1 cellular context compared by ENCODE assay signal in genomic region chr3:138675393-138675792, GRCh38.
TF ChIP-seq lines count a peak whose summit lies in the region.

No MANE protein-coding gene starts in this region.

TF ChIP-seq in K562, 482 proteins besides CTCF, POLR2A, EP300 and RAD21 (continued from another document and continues in another):
- TF ChIP-seq HMG20A (CRISPR knock-in tag; conservative IDR thresholded peaks at IDR 0.05) (no peak), RREB1 (CRISPR knock-in tag; IDR thresholded peaks at IDR 0.05) (no peak), ZNF133 (CRISPR knock-in tag; IDR thresholded peaks at IDR 0.05) (no peak), SMAD2 (IDR thresholded peaks at IDR 0.05; ENCODE audit: low read depth, low read length) (no peak), GATAD2A (IDR thresholded peaks at IDR 0.05) (no peak), ZNF518B (CRISPR knock-in tag; IDR thresholded peaks at IDR 0.05) (no peak), NFXL1 (CRISPR knock-in tag; IDR thresholded peaks at IDR 0.05) (no peak), ARHGAP35 (IDR thresholded peaks at IDR 0.05; ENCODE audit: partially characterized antibody) (no peak), KAT7 (CRISPR knock-in tag; IDR thresholded peaks at IDR 0.05; ENCODE audit: borderline replicate concordance) (no peak), ZNF277 (CRISPR knock-in tag; IDR thresholded peaks at IDR 0.05; ENCODE audit: borderline replicate concordance) (no peak), STAT5B (CRISPR knock-in tag; IDR thresholded peaks at IDR 0.05) (no peak), DACH1 (IDR thresholded peaks at IDR 0.05; ENCODE audit: partially characterized antibody) (peak; percentile 55), E2F5 (CRISPR knock-in tag; IDR thresholded peaks at IDR 0.05) (no peak), HIVEP1 (CRISPR knock-in tag; IDR thresholded peaks at IDR 0.05) (no peak), ZBTB40 (IDR thresholded peaks at IDR 0.05) (no peak), ZBTB40 (CRISPR knock-in tag; IDR thresholded peaks at IDR 0.05) (no peak)
- TF ChIP-seq, protein P1, sequence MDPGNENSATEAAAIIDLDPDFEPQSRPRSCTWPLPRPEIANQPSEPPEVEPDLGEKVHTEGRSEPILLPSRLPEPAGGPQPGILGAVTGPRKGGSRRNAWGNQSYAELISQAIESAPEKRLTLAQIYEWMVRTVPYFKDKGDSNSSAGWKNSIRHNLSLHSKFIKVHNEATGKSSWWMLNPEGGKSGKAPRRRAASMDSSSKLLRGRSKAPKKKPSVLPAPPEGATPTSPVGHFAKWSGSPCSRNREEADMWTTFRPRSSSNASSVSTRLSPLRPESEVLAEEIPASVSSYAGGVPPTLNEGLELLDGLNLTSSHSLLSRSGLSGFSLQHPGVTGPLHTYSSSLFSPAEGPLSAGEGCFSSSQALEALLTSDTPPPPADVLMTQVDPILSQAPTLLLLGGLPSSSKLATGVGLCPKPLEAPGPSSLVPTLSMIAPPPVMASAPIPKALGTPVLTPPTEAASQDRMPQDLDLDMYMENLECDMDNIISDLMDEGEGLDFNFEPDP (CRISPR knock-in tag; IDR thresholded peaks at IDR 0.05) = no peak
- TF ChIP-seq, protein P2, sequence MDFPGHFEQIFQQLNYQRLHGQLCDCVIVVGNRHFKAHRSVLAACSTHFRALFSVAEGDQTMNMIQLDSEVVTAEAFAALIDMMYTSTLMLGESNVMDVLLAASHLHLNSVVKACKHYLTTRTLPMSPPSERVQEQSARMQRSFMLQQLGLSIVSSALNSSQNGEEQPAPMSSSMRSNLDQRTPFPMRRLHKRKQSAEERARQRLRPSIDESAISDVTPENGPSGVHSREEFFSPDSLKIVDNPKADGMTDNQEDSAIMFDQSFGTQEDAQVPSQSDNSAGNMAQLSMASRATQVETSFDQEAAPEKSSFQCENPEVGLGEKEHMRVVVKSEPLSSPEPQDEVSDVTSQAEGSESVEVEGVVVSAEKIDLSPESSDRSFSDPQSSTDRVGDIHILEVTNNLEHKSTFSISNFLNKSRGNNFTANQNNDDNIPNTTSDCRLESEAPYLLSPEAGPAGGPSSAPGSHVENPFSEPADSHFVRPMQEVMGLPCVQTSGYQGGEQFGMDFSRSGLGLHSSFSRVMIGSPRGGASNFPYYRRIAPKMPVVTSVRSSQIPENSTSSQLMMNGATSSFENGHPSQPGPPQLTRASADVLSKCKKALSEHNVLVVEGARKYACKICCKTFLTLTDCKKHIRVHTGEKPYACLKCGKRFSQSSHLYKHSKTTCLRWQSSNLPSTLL (IDR thresholded peaks at IDR 0.05) = no peak
- TF ChIP-seq, protein P3, sequence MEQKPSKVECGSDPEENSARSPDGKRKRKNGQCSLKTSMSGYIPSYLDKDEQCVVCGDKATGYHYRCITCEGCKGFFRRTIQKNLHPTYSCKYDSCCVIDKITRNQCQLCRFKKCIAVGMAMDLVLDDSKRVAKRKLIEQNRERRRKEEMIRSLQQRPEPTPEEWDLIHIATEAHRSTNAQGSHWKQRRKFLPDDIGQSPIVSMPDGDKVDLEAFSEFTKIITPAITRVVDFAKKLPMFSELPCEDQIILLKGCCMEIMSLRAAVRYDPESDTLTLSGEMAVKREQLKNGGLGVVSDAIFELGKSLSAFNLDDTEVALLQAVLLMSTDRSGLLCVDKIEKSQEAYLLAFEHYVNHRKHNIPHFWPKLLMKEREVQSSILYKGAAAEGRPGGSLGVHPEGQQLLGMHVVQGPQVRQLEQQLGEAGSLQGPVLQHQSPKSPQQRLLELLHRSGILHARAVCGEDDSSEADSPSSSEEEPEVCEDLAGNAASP (IDR thresholded peaks at IDR 0.05) = no peak
- TF ChIP-seq, protein P4, sequence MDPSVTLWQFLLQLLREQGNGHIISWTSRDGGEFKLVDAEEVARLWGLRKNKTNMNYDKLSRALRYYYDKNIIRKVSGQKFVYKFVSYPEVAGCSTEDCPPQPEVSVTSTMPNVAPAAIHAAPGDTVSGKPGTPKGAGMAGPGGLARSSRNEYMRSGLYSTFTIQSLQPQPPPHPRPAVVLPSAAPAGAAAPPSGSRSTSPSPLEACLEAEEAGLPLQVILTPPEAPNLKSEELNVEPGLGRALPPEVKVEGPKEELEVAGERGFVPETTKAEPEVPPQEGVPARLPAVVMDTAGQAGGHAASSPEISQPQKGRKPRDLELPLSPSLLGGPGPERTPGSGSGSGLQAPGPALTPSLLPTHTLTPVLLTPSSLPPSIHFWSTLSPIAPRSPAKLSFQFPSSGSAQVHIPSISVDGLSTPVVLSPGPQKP (CRISPR knock-in tag; IDR thresholded peaks at IDR 0.05) = no peak
- TF ChIP-seq, protein P5, sequence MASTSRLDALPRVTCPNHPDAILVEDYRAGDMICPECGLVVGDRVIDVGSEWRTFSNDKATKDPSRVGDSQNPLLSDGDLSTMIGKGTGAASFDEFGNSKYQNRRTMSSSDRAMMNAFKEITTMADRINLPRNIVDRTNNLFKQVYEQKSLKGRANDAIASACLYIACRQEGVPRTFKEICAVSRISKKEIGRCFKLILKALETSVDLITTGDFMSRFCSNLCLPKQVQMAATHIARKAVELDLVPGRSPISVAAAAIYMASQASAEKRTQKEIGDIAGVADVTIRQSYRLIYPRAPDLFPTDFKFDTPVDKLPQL (IDR thresholded peaks at IDR 0.05; ENCODE audit: extremely low read depth, insufficient read length) = no peak
